In the genomic region with DNA sequence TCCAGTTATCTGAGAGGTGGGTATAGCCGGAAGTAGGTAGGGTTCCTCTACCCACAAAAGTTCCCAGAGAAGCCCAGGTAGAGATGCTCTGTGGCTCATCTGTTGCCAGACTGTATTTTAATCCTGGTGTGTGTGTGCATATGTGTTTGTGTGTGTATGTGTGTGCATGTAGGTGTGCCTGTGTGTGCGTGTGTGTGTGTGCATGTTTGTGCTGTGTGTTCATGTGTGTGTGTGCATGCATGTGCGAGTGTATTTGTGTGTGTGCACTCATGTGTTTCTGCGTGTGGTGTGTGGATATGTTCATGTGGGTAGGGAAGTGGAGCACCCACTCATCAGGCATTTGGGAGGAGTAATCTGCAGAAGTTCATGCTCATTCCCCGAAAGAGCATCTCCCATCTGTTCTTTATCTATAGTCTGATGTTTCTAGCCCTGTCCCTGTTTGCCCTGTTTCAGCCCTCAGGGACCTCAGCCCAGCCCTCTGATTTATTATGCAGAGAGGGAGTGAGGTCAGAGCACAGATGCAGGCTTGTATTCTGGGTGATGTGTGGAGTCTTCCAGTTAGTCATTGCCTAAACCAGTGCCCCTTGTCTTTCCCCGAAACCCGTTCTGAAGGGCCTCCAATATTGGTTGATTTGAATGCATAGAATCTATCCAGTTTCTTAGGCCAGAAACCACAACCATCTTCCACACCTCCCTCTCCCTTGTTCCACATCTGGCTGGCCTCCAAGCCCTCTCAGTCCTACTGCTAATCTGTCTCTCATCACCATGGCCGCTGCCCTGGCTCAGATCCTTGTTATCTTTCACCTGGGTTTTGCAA, we compare ENCODE assay signal across 15 cellular contexts.
A peak's percentile ranks its signal among the peaks of the same experiment; 100 is the strongest.
DNase-seq lines count a peak whose midpoint lies in the region; FAIRE-seq and TF ChIP-seq lines count a peak whose summit lies in the region.
"Had no signal": no experiment of that assay in that cellular context is flagged by ENCODE, and none has a peak within 500 bp of the region (broad histone marks: within the 10 kb centered on the region; RNA-seq: fewer than 3 reads in every experiment).

No MANE protein-coding gene starts in this region.

- TF ChIP-seq CTCF in fibroblast of the aortic adventitia (IDR thresholded peaks at IDR 0.05; ENCODE audit: insufficient read depth, low read length) = no peak
- TF ChIP-seq CTCF in D721Med (IDR thresholded peaks at IDR 0.05; ENCODE audit: insufficient read depth, missing control alignments) = no peak
- no peak for TF ChIP-seq CTCF in OCI-LY7 (conservative IDR thresholded peaks at IDR 0.05; ENCODE audit: low read length)

- H4K20me1 ChIP-seq in OCI-LY7 (ENCODE audit: insufficient read depth, low read length) = no peaks in the 10 kb centered on the region

- POLR2A ChIA-PET in OCI-LY7 (lab: Charles Lee) = no interaction called here

- H2AFZ ChIP-seq in OCI-LY7 (ENCODE audit: low read length) = no peak overlapping the region

- no peaks in the 10 kb centered on the region for H3K9me2 ChIP-seq in OCI-LY7 (ENCODE audit: insufficient read depth, low read length)

- H3K79me2 ChIP-seq in OCI-LY7 (ENCODE audit: insufficient read depth, low read depth, low read length) = no peaks in the 10 kb centered on the region

- no peak for FAIRE-seq in D721Med (lab: Jason Lieb, UNC)

- H3K27ac ChIP-seq in OCI-LY7 (ENCODE audit: low read depth, low read length, poor library complexity, severe bottlenecking) = no peak overlapping the region
- H3K27ac ChIP-seq: KMS-11, sigmoid colon had no signal

- intact Hi-C loops in OCI-LY7 (cut with micrococcal nuclease; ENCODE audit: unreplicated experiment) = no loop called here

- DNase-seq in NCI-H2196 (lab: John Stamatoyannopoulos, UW; ENCODE audit: unreplicated experiment) = peak; percentile 14
- no peak for DNase-seq in NCI-H2196 treated with DMSO at 0.1 percent for 48 hours (lab: John Stamatoyannopoulos, UW; ENCODE audit: unreplicated experiment)
- DNase-seq in RPMI7951 (ENCODE audit: low read depth) = peak; percentile 17
- DNase-seq in fibroblast of the aortic adventitia (ENCODE audit: low read depth) = peak; percentile 11
- DNase-seq in superior temporal gyrus (ENCODE audit: extremely low spot score) = peak; percentile 71
- no peak for DNase-seq in D721Med (ENCODE audit: insufficient read length, low spot score)
- no peak for DNase-seq in OCI-LY7 (ENCODE audit: low spot score)
- DNase-seq in activated CD8-positive, alpha-beta memory T cell treated with anti-CD3 and anti-CD28 coated beads, Interleukin-2, amount 50 U/mL, for 4 hours = no peak
- DNase-seq: activated naive CD4-positive, alpha-beta T cell; COR-L47; HCEC 1CT; NCI-H187 treated with DMSO at 0.1 percent for 48 hours; sigmoid colon; stimulated activated naive CD4-positive, alpha-beta T cell had no signal

- H3K4me3 ChIP-seq in fibroblast of the aortic adventitia (ENCODE audit: low read depth, low read length) (no peak overlapping the region), OCI-LY7 (ENCODE audit: low read depth, low read length, poor library complexity, severe bottlenecking) (no peak overlapping the region)
- H3K4me3 ChIP-seq: sigmoid colon had no signal

- CTCF ChIA-PET in OCI-LY7 (lab: Charles Lee; ENCODE audit: unreplicated experiment) = no interaction called here

- BruUV-seq in OCI-LY7 (replicated peaks; lab: Mats Ljungman, UMichigan) = no TSS peak

- H3K4me1 ChIP-seq in OCI-LY7 (ENCODE audit: insufficient read depth, low read length, poor library complexity, severe bottlenecking) = no peaks in the 10 kb centered on the region

- H3K9me3 ChIP-seq in OCI-LY7 (ENCODE audit: low read length) = no peaks in the 10 kb centered on the region
- H3K9me3 ChIP-seq: sigmoid colon had no signal

- no peak overlapping the region for H3K4me2 ChIP-seq in OCI-LY7 (ENCODE audit: low read length)
- H3K4me2 ChIP-seq: KMS-11 had no signal

- H3K36me3 ChIP-seq in OCI-LY7 (ENCODE audit: insufficient read depth, low read length) = no peaks in the 10 kb centered on the region
- H3K36me3 ChIP-seq: sigmoid colon had no signal

Comparison
In these comparisons a context has a peak if more than half of its experiments do, and no peak if none do; other contexts are left out.
1. DNase-seq: peak in NCI-H2196 (single experiment), RPMI7951 (single experiment), fibroblast of the aortic adventitia (single experiment) and superior temporal gyrus (single experiment); none in NCI-H2196 treated with DMSO at 0.1 percent for 48 hours (single experiment), D721Med (single experiment), OCI-LY7 (single experiment) and activated CD8-positive, alpha-beta memory T cell treated with anti-CD3 and anti-CD28 coated beads, Interleukin-2, amount 50 U/mL, for 4 hours (single experiment).